In genomic region chr20:62670998-62671397, GRCh38 we compare ENCODE assay signal across 28 cellular contexts. TPM values are rescaled to one million over a fixed set of nuclear protein-coding genes. Genes with fewer than 3 reads are reported as not detected.
"Had no signal": no experiment of that assay in that cellular context is flagged by ENCODE, and none has a peak within 500 bp of the region (broad histone marks: within the 10 kb centered on the region; RNA-seq: fewer than 3 reads in every experiment).

No MANE protein-coding gene starts in this region.

- FAIRE-seq: bronchial epithelial cell, RCC 7860 had no signal

- H3K9me3 Mint-ChIP-seq: activated CD8-positive, alpha-beta T cell treated with anti-CD3 and anti-CD28 coated beads for 36 hours; activated T-cell treated with anti-CD3 and anti-CD28 coated beads, Interleukin-2, amount 50 U/mL, for 72 hours; T-helper 1 cell treated with Interleukin-12 subunit alpha and Interleukin-12 subunit beta and Interleukin-4 antibody, amounts not matched to agents 30 μg/mL and 1 μg/mL, for 36 hours had no signal

- H3K4me3 ChIP-seq: ascending aorta, body of pancreas, coronary artery, MG63 had no signal

- H3K27me3 Mint-ChIP-seq: activated CD8-positive, alpha-beta T cell treated with anti-CD3 and anti-CD28 coated beads for 36 hours had no signal

- H3K36me3 ChIP-seq: ascending aorta had no signal

- H3K9me3 ChIP-seq: ascending aorta, body of pancreas, MG63 had no signal

- ATAC-seq: activated CD8-positive, alpha-beta T cell treated with anti-CD3 and anti-CD28 coated beads for 36 hours; activated T-cell treated with anti-CD3 and anti-CD28 coated beads, Interleukin-2, amount 50 U/mL, for 72 hours; body of pancreas had no signal

- H3K27ac ChIP-seq: ascending aorta, body of pancreas, coronary artery had no signal

- H3K27me3 ChIP-seq: ascending aorta, MG63 had no signal

- H3K4me1 ChIP-seq: ascending aorta had no signal

- H3K4me3 Mint-ChIP-seq: activated CD8-positive, alpha-beta T cell treated with anti-CD3 and anti-CD28 coated beads for 36 hours; activated T-cell treated with anti-CD3 and anti-CD28 coated beads, Interleukin-2, amount 50 U/mL, for 72 hours; T-helper 1 cell treated with Interleukin-12 subunit alpha and Interleukin-12 subunit beta and Interleukin-4 antibody, amounts not matched to agents 30 μg/mL and 1 μg/mL, for 36 hours had no signal

- H3K27ac Mint-ChIP-seq: activated CD8-positive, alpha-beta T cell treated with anti-CD3 and anti-CD28 coated beads for 36 hours; activated T-cell treated with anti-CD3 and anti-CD28 coated beads, Interleukin-2, amount 50 U/mL, for 72 hours; T-helper 1 cell treated with Interleukin-12 subunit alpha and Interleukin-12 subunit beta and Interleukin-4 antibody, amounts not matched to agents 30 μg/mL and 1 μg/mL, for 36 hours had no signal

- DNase-seq: activated CD4-positive, alpha-beta T cell treated with anti-CD3 and anti-CD28 coated beads for 48 hours; activated CD4-positive, CD25-positive, alpha-beta regulatory T cell treated with anti-CD3 and anti-CD28 coated beads, Interleukin-2, amount 50 U/mL, for 72 hours; activated CD8-positive, alpha-beta memory T cell treated with anti-CD3 and anti-CD28 coated beads, Interleukin-2, amount 50 U/mL, for 4 hours; activated CD8-positive, alpha-beta T cell treated with anti-CD3 and anti-CD28 coated beads for 36 hours; activated naive CD4-positive, alpha-beta T cell treated with anti-CD3 and anti-CD28 coated beads, Interleukin-2, amount 50 U/mL, for 16 hours; activated T-cell treated with anti-CD3 and anti-CD28 coated beads, Interleukin-2, amount 50 U/mL, for 72 hours; amniotic stem cell; body of pancreas; central memory CD4-positive, alpha-beta T cell; MG63; NCI-H1092 treated with DMSO at 0.1 percent for 48 hours; NCI-H1417 treated with DMSO at 0.1 percent for 48 hours; NCI-H1694; NCI-H2029; NCI-H2107; NCI-H2171 treated with DMSO at 0.1 percent for 48 hours; NCI-H226; NCI-H526 treated with DMSO at 0.1 percent for 48 hours; NCI-H82; SHP77 treated with DMSO at 0.1 percent for 48 hours; T1000 had no signal

RNA-seq across cellular contexts. Expression of gene SLCO4A1, which starts 28.7 kb away (rescaled TPM):
- total RNA-seq: chondrocyte had no signal

RNA-seq across cellular contexts. Expression of gene NTSR1, which starts 37.6 kb away (rescaled TPM):
- total RNA-seq: activated CD8-positive, alpha-beta T cell treated with anti-CD3 and anti-CD28 coated beads for 36 hours; activated T-cell treated with anti-CD3 and anti-CD28 coated beads, Interleukin-2, amount 50 U/mL, for 72 hours; ascending aorta; body of pancreas; bronchial epithelial cell; chondrocyte; SK-MEL-5 had no signal
